11 cellular contexts compared by ENCODE assay signal in genomic region chr16:17286443-17286842, GRCh38.
"Had no signal": no experiment of that assay in that cellular context is flagged by ENCODE, and none has a peak within 500 bp of the region (broad histone marks: within the 10 kb centered on the region; RNA-seq: fewer than 3 reads in every experiment).

No MANE protein-coding gene starts in this region.

- H3K9me3 Mint-ChIP-seq: GM23338, H9, HFFc6 had no signal

- H3K27ac Mint-ChIP-seq: HFFc6 had no signal

- ATAC-seq: HCT116 had no signal

- DNase-seq: GM23248, GOT3, H7, H9, HCEC 1CT, HFFc6 had no signal

- H3K36me3 ChIP-seq: HAP-1 had no signal

- H3K4me3 ChIP-seq: GM23248, GM23338, HAP-1 had no signal

- H3K4me1 ChIP-seq: HAP-1 had no signal

- H2AFZ ChIP-seq: GM23248, GM23338 had no signal

- H3K9ac ChIP-seq: GM23248 had no signal

- H3K4me2 ChIP-seq: GM23338 had no signal

- FAIRE-seq: H1, H54 had no signal

- H3K27ac ChIP-seq: GM23248 had no signal

- H3K4me3 Mint-ChIP-seq: GM23338, H9, HFFc6 had no signal
